ENCODE assay signal across 24 cellular contexts in the genomic region with DNA sequence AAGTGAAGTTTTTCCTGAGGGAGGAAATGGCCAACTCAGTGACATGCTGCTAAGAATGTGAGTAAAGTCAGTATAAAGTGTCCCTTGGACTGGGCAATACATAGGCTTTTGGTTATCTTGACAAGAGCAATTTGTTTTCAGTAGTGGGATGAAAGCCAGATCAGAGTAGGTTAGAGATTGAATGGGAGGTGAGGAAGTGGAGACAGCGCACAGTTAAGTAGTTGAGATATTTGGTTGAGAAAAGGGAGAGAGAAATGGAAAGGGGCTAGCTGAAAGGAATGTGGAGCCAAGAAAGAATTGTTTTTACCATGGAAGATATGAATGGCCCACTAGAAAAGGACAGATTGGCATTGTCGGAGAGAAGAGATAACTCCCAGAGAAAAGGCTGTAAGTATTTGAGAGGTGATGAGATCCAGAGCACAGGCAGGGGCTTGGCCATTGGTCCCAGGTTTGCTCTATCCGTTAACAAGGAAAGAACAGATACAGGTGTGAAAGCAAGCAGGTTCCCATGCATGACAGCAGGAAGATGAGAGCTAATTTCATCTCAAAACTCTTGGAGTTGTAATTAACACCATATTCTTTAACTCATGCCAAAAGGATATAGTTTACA.
DNase-seq lines count a peak whose midpoint lies in the region; ATAC-seq and TF ChIP-seq lines count a peak whose summit lies in the region.
"Had no signal": no experiment of that assay in that cellular context is flagged by ENCODE, and none has a peak within 500 bp of the region (broad histone marks: within the 10 kb centered on the region; RNA-seq: fewer than 3 reads in every experiment).

No MANE protein-coding gene starts in this region.

- H3K9ac ChIP-seq in SK-N-SH (no peak overlapping the region), mesenchymal stem cell (ENCODE audit: low read length) (no peak overlapping the region)

- no peak overlapping the region for H3K27ac Mint-ChIP-seq in GM23338
- H3K27ac Mint-ChIP-seq: activated T-cell treated with anti-CD3 and anti-CD28 coated beads, Interleukin-2, amount 50 U/mL, for 72 hours; memory B cell; WTC11 had no signal

- H2BK15ac ChIP-seq in mesenchymal stem cell (ENCODE audit: low read depth, poor library complexity, severe bottlenecking): no peak overlapping the region

- CTCF ChIA-PET in SK-N-SH (lab: Yijun Ruan, JAX): no interaction called here

- H3K14ac ChIP-seq in mesenchymal stem cell (ENCODE audit: low read length in 2 of 2): no peak overlapping the region

- peak overlapping the region; percentile 50 for H3K27ac ChIP-seq in ACC112 (ENCODE audit: low read depth, low read length)
- H3K27ac ChIP-seq in GM23338 (ENCODE audit: low read depth): no peak overlapping the region
- H3K27ac ChIP-seq in SK-N-SH (ENCODE audit: low read depth in 2 of 2, low read length in 1 of 2): peak overlapping the region; percentile 65 to 67; a peak in 3 of 4 replicates
- peak overlapping the region; percentile 92 for H3K27ac ChIP-seq in mesenchymal stem cell (ENCODE audit: low read length, poor library complexity, severe bottlenecking)
- H3K27ac ChIP-seq in upper lobe of right lung: no peak overlapping the region
- H3K27ac ChIP-seq: C4-2B, psoas muscle, tibial nerve had no signal

- H2AFZ ChIP-seq in ACC112 (ENCODE audit: low read length, unreplicated experiment) (no peak overlapping the region), GM23338 (peak overlapping the region; percentile 4; the same call in 1 of the 2 replicates), SK-N-SH (ENCODE audit: low read depth) (no peak overlapping the region), mesenchymal stem cell (ENCODE audit: low read depth, low read length) (no peak overlapping the region)

- peak overlapping the region; percentile 24 to 35 for H3K4ac ChIP-seq in mesenchymal stem cell (ENCODE audit: low read depth in 1 of 2, low read length in 2 of 2)

- no peak overlapping the region for H3K4me2 ChIP-seq in GM23338
- H3K4me2 ChIP-seq in SK-N-SH: 0 out of 2 replicates have a peak overlapping the region, but pooled peaks have one; percentile 5
- H3K4me2 ChIP-seq in mesenchymal stem cell (ENCODE audit: low read length, poor library complexity, severe bottlenecking): no peak overlapping the region

- no peak overlapping the region for H3K23ac ChIP-seq in mesenchymal stem cell (ENCODE audit: low read length in 2 of 2)

- 94% methylated on average over 3 of the region's 3 CpGs for WGBS in SK-N-SH (ENCODE audit: low lambda C conversion rate)
- 49% methylated on average over 2 of the region's 3 CpGs for whole genome bisulfite sequencing in mesenchymal stem cell

- H3K4me1 ChIP-seq in ACC112 (ENCODE audit: control insufficient read depth, insufficient read depth, low read length, unreplicated experiment) (peaks cover 54% of the 10 kb centered on the region), GM23338 (ENCODE audit: insufficient read depth) (no peaks in the 10 kb centered on the region), SK-N-SH (ENCODE audit: control insufficient read depth in 1 of 2, insufficient read depth in 2 of 2, low read depth in 1 of 2, low read length in 1 of 2) (peaks cover 4 to 18% of the 10 kb centered on the region in 2 experiments; a peak in 3 of 4 replicates), mesenchymal stem cell (ENCODE audit: control insufficient read depth, insufficient read depth, low read depth, low read length) (peaks cover 9% of the 10 kb centered on the region), upper lobe of right lung (no peaks in the 10 kb centered on the region)
- H3K4me1 ChIP-seq: HAP-1 had no signal

- peak overlapping the region; percentile 71 for H2BK120ac ChIP-seq in mesenchymal stem cell (ENCODE audit: low read depth, low read length)

- TF ChIP-seq CTCF in GM23338 (conservative IDR thresholded peaks at IDR 0.05; ENCODE audit: low read depth in 2 of 2) (no peak), SK-N-SH (IDR thresholded peaks at IDR 0.05) (no peak), upper lobe of right lung (IDR thresholded peaks at IDR 0.05) (no peak)

- no peak overlapping the region for H3K4me3 Mint-ChIP-seq in GM23338
- H3K4me3 Mint-ChIP-seq: activated T-cell treated with anti-CD3 and anti-CD28 coated beads, Interleukin-2, amount 50 U/mL, for 72 hours; memory B cell; WTC11 had no signal

- peak overlapping the region; percentile 54 to 58 for H3K18ac ChIP-seq in mesenchymal stem cell (ENCODE audit: low read depth in 1 of 2, low read length in 2 of 2)

- H3K4me3 ChIP-seq in ACC112 (ENCODE audit: low read depth, low read length) (no peak overlapping the region), GM23338 (no peak overlapping the region), SK-N-SH (ENCODE audit: low read depth in 2 of 2, low read length in 1 of 2) (no peak overlapping the region), mesenchymal stem cell (ENCODE audit: insufficient read depth in 1 of 2, low read depth in 1 of 2, low read length in 2 of 2) (no peak overlapping the region), upper lobe of right lung (no peak overlapping the region)
- H3K4me3 ChIP-seq: HAP-1, MG63, psoas muscle, tibial nerve had no signal

- H3K9me3 ChIP-seq in SK-N-SH (no peaks in the 10 kb centered on the region), mesenchymal stem cell (ENCODE audit: control insufficient read depth, low read length) (no peaks in the 10 kb centered on the region), upper lobe of right lung (no peaks in the 10 kb centered on the region)
- H3K9me3 ChIP-seq: HAP-1, MG63, psoas muscle, tibial nerve had no signal

- ATAC-seq in GM23338: no peak
- ATAC-seq in upper lobe of right lung: no peak
- no peak for ATAC-seq in GM18520 (IDR thresholded peaks at IDR 0.05; ENCODE audit: unreplicated experiment)
- ATAC-seq: activated T-cell treated with anti-CD3 and anti-CD28 coated beads, Interleukin-2, amount 50 U/mL, for 72 hours; WTC11 had no signal

- H3K27me3 Mint-ChIP-seq in GM23338 (ENCODE audit: insufficient read depth, low read depth, poor library complexity): peaks cover 3% of the 10 kb centered on the region
- H3K27me3 Mint-ChIP-seq: memory B cell had no signal

- H3K4me1 Mint-ChIP-seq in GM23338: no peaks in the 10 kb centered on the region; the same call in 2 of the 3 replicates
- H3K4me1 Mint-ChIP-seq: memory B cell had no signal

- H4K91ac ChIP-seq in mesenchymal stem cell (ENCODE audit: low read length): peak overlapping the region; percentile 53

- no peaks in the 10 kb centered on the region for H3K79me1 ChIP-seq in mesenchymal stem cell (replicated peaks; ENCODE audit: low read length, poor library complexity, severe bottlenecking)

- H2AK5ac ChIP-seq in mesenchymal stem cell (ENCODE audit: low read length, severe bottlenecking): peak overlapping the region; percentile 97

- H3F3A ChIP-seq in GM23338 (replicated peaks; ENCODE audit: low read depth): no peaks in the 10 kb centered on the region
- peaks cover 36% of the 10 kb centered on the region for H3F3A ChIP-seq in SK-N-SH (replicated peaks; ENCODE audit: insufficient read depth)

- intact Hi-C loops in upper lobe of right lung (cut with DNase I): no loop called here

- H4K20me1 ChIP-seq in GM23338 (replicated peaks; ENCODE audit: insufficient read depth) (no peaks in the 10 kb centered on the region), SK-N-SH (ENCODE audit: insufficient read depth) (no peaks in the 10 kb centered on the region)

- H3K9me2 ChIP-seq in GM23338 (ENCODE audit: insufficient read depth): no peaks in the 10 kb centered on the region
- no peaks in the 10 kb centered on the region for H3K9me2 ChIP-seq in SK-N-SH

- no peak for TF ChIP-seq RAD21 in SK-N-SH (IDR thresholded peaks at IDR 0.05; ENCODE audit: low read length)

- no peaks in the 10 kb centered on the region for H3K9me3 Mint-ChIP-seq in GM23338
- H3K9me3 Mint-ChIP-seq: WTC11 had no signal

- peak overlapping the region; percentile 12 to 86 for H2BK12ac ChIP-seq in mesenchymal stem cell (ENCODE audit: low read length in 2 of 2)

- POLR2A ChIA-PET in SK-N-SH (lab: Yijun Ruan, JAX): no interaction called here

- no peak for TF ChIP-seq EP300 in SK-N-SH (IDR thresholded peaks at IDR 0.05; ENCODE audit: borderline replicate concordance in 1 of 2, low read depth in 1 of 2, low read length in 1 of 2)

- H3K27me3 ChIP-seq in ACC112 (ENCODE audit: insufficient read depth, low read length) (no peaks in the 10 kb centered on the region), GM23338 (ENCODE audit: insufficient read depth) (no peaks in the 10 kb centered on the region), SK-N-SH (ENCODE audit: insufficient read depth) (no peaks in the 10 kb centered on the region), mesenchymal stem cell (ENCODE audit: control insufficient read depth in 1 of 2, insufficient read depth in 1 of 2, low read length in 2 of 2) (no peaks in the 10 kb centered on the region), upper lobe of right lung (no peaks in the 10 kb centered on the region)
- H3K27me3 ChIP-seq: MG63, tibial nerve had no signal

- no peaks in the 10 kb centered on the region for H3K79me2 ChIP-seq in ACC112 (ENCODE audit: control insufficient read depth, insufficient read depth, low read length, unreplicated experiment)
- no peaks in the 10 kb centered on the region for H3K79me2 ChIP-seq in GM23338 (replicated peaks; ENCODE audit: insufficient read depth)
- no peaks in the 10 kb centered on the region for H3K79me2 ChIP-seq in SK-N-SH (ENCODE audit: insufficient read depth)

- DNase-seq in GM23338 (ENCODE audit: low spot score): no peak
- DNase-seq in SK-N-SH: no peak
- peak; percentile 18 for DNase-seq in mesenchymal stem cell
- no peak for DNase-seq in NCI-H526 treated with DMSO at 0.1 percent for 48 hours (lab: John Stamatoyannopoulos, UW)
- DNase-seq in NCI-H524 (lab: John Stamatoyannopoulos, UW): no peak
- no peak for DNase-seq in upper lobe of right lung
- DNase-seq: activated CD4-positive, alpha-beta T cell treated with anti-CD3 and anti-CD28 coated beads, Interleukin-2, amount 50 U/mL, for 1 hour; activated naive CD4-positive, alpha-beta T cell; activated T-cell treated with anti-CD3 and anti-CD28 coated beads, Interleukin-2, amount 50 U/mL, for 72 hours; effector CD4-positive, alpha-beta T cell; KBM-7; left cardiac atrium; NCI-H2081 treated with DMSO at 0.1 percent for 48 hours; psoas muscle; SHP77; stimulated activated CD4-positive, alpha-beta T cell treated with anti-CD3 and anti-CD28 coated beads, Interleukin-2, amount 100 ng/mL, for 24 hours had no signal

- no peak overlapping the region for H2BK5ac ChIP-seq in mesenchymal stem cell (ENCODE audit: low read depth, low read length, poor library complexity, severe bottlenecking)

- H3K36me3 ChIP-seq in ACC112 (ENCODE audit: insufficient read depth, low read length) (no peaks in the 10 kb centered on the region), GM23338 (ENCODE audit: insufficient read depth) (no peaks in the 10 kb centered on the region), SK-N-SH (replicated peaks in 1 of 2; ENCODE audit: control insufficient read depth in 1 of 2, insufficient read depth in 2 of 2, low read length in 1 of 2) (no peaks in the 10 kb centered on the region), mesenchymal stem cell (ENCODE audit: control insufficient read depth in 1 of 2, insufficient read depth in 2 of 2, low read depth in 1 of 2, low read length in 2 of 2) (no peaks in the 10 kb centered on the region), upper lobe of right lung (no peaks in the 10 kb centered on the region)
- H3K36me3 ChIP-seq: HAP-1, MG63, tibial nerve had no signal

- H4K8ac ChIP-seq in mesenchymal stem cell (ENCODE audit: low read length): peak overlapping the region; percentile 72

- H3K36me3 Mint-ChIP-seq in GM23338 (ENCODE audit: low read depth): no peaks in the 10 kb centered on the region
- H3K36me3 Mint-ChIP-seq: memory B cell, WTC11 had no signal

Comparison
In these comparisons a context has a peak if more than half of its experiments do, and no peak if none do; other contexts are left out.
1. H3K27ac ChIP-seq: peak in ACC112 (single experiment), SK-N-SH (2 of 2) and mesenchymal stem cell (single experiment); none in GM23338 (single experiment) and upper lobe of right lung (single experiment).